In the genomic region with DNA sequence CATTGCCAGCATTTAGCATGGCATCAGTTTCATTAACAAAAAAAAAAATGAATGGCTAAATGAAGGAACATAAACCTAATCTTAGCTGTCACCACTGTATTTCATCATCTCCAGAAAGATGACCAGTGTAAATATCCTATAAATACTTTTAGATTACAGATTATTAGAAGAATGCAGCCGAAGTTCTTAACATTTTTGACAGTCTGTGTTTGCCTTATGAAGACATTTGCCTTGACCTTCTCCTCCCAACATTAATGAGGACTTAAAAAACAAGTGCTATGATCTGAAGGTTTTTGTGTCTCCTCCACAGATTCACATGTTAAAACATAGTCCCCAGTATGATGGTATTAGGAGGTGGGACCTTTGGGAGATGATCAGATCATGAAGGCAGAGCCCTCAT, we compare ENCODE assay signal across 16 cellular contexts.
A peak's percentile ranks its signal among the peaks of the same experiment; 100 is the strongest.
DNase-seq lines count a peak whose midpoint lies in the region; ATAC-seq and TF ChIP-seq lines count a peak whose summit lies in the region.
"Had no signal": no experiment of that assay in that cellular context is flagged by ENCODE, and none has a peak within 500 bp of the region (broad histone marks: within the 10 kb centered on the region; RNA-seq: fewer than 3 reads in every experiment).

No MANE protein-coding gene starts in this region.

- CTCF ChIA-PET in AG04449 (lab: Yijun Ruan, JAX): no interaction called here

- DNase-seq in AG04449 (ENCODE audit: low read depth, low spot score) (peak; percentile 41), GM23248 (peak; percentile 19), adipocyte (ENCODE audit: low read depth) (peak; percentile 21), fibroblast of villous mesenchyme (ENCODE audit: low read depth) (peak; percentile 37), transverse colon (no peak), NCI-H1105 treated with DMSO at 0.1 percent for 48 hours (lab: John Stamatoyannopoulos, UW) (no peak)
- no peak for DNase-seq in activated CD4-positive, CD25-positive, alpha-beta regulatory T cell (lab: John Stamatoyannopoulos, UW)
- DNase-seq in stimulated activated naive CD8-positive, alpha-beta T cell treated with anti-CD3 and anti-CD28 coated beads, Interleukin-15, Interleukin-2, amounts not matched to agents 100 U/mL and 50 U/mL, for 24 hours: no peak
- DNase-seq: Calu3; CD8-positive, alpha-beta T cell; H9; KBM-7; MV-4-11; Peyer's patch had no signal

- H3K9me2 ChIP-seq in GM23248 (ENCODE audit: insufficient read depth): no peaks in the 10 kb centered on the region

- no peaks in the 10 kb centered on the region for H4K20me1 ChIP-seq in GM23248 (ENCODE audit: insufficient read depth)
- H4K20me1 ChIP-seq: BLaER1 treated with 17β-estradiol and CSF1 and Interleukin-3, amounts not matched to agents 10 nM and 100 nM had no signal

- H3K4me1 ChIP-seq in GM23248 (ENCODE audit: insufficient read depth): peaks cover 18% of the 10 kb centered on the region
- H3K4me1 ChIP-seq in adipocyte (ENCODE audit: control insufficient read depth, insufficient read depth, low read length): peaks cover 10% of the 10 kb centered on the region
- no peaks in the 10 kb centered on the region for H3K4me1 ChIP-seq in transverse colon
- H3K4me1 ChIP-seq: BLaER1 treated with 17β-estradiol and CSF1 and Interleukin-3, amounts not matched to agents 10 nM and 100 nM; Peyer's patch; SJSA1 had no signal

- H3K79me2 ChIP-seq in GM23248 (ENCODE audit: insufficient read depth): no peaks in the 10 kb centered on the region

- intact Hi-C loops in transverse colon (cut with DNase I; ENCODE audit: low total_unique reads): no loop called here

- TF ChIP-seq EP300 in transverse colon (IDR thresholded peaks at IDR 0.05; ENCODE audit: low read depth): no peak

- H3K9ac ChIP-seq in GM23248 (no peak overlapping the region), adipocyte (ENCODE audit: low read length) (no peak overlapping the region)
- H3K9ac ChIP-seq: BLaER1 treated with 17β-estradiol and CSF1 and Interleukin-3, amounts not matched to agents 10 nM and 100 nM had no signal

- 0 out of 2 replicates have a peak, but pooled peaks cover 8% of the 10 kb centered on the region for H3F3A ChIP-seq in GM23248 (ENCODE audit: insufficient read depth)

- no peak for TF ChIP-seq CTCF in AG04449 (IDR thresholded peaks at IDR 0.05; ENCODE audit: insufficient read depth, low read length, missing control alignments)
- TF ChIP-seq CTCF in fibroblast of villous mesenchyme (IDR thresholded peaks at IDR 0.05; ENCODE audit: insufficient read depth, low read depth, low read length): no peak
- TF ChIP-seq CTCF in transverse colon (IDR thresholded peaks at IDR 0.05): no peak

- H3K9me3 ChIP-seq in GM23248 (ENCODE audit: low read depth) (no peaks in the 10 kb centered on the region), adipocyte (ENCODE audit: control insufficient read depth, low read length) (peaks cover 7% of the 10 kb centered on the region), transverse colon (no peaks in the 10 kb centered on the region)
- H3K9me3 ChIP-seq: Peyer's patch, SJSA1 had no signal

- 0 to 8% methylated on average over 1 of the region's 1 CpG for WGBS in GM23248 (ENCODE audit: low coverage in 1 of 2, low lambda C conversion rate in 2 of 2, missing lambda C conversion rate in 2 of 2), 2 experiments
- 42 to 70% methylated on average over 1 of the region's 1 CpG for WGBS in transverse colon (ENCODE audit: low coverage in 1 of 2), 2 donors

- no peak for TF ChIP-seq POLR2A in transverse colon (IDR thresholded peaks at IDR 0.05)

- H2AFZ ChIP-seq in GM23248: no peak overlapping the region; the same call in 1 of the 2 replicates

- peak overlapping the region; percentile 17 for H3K27ac ChIP-seq in GM23248
- no peak overlapping the region for H3K27ac ChIP-seq in transverse colon
- H3K27ac ChIP-seq: BLaER1 treated with 17β-estradiol and CSF1 and Interleukin-3, amounts not matched to agents 10 nM and 100 nM; Peyer's patch; SJSA1 had no signal

- peak overlapping the region; percentile 12 for H3K4me2 ChIP-seq in GM23248 (ENCODE audit: unreplicated experiment)
- H3K4me2 ChIP-seq: BLaER1 treated with 17β-estradiol and CSF1 and Interleukin-3, amounts not matched to agents 10 nM and 100 nM had no signal

- ATAC-seq in stimulated activated naive CD8-positive, alpha-beta T cell treated with anti-CD3 and anti-CD28 coated beads, Interleukin-15, Interleukin-2, amounts not matched to agents 100 U/mL and 50 U/mL, for 24 hours: no peak
- ATAC-seq: CD8-positive, alpha-beta T cell had no signal

- H3K36me3 ChIP-seq in GM23248 (ENCODE audit: low read depth): no peaks in the 10 kb centered on the region
- H3K36me3 ChIP-seq in adipocyte (ENCODE audit: control insufficient read depth, insufficient read depth, low read length, severe bottlenecking): no peaks in the 10 kb centered on the region
- H3K36me3 ChIP-seq in transverse colon: no peaks in the 10 kb centered on the region
- H3K36me3 ChIP-seq: BLaER1 treated with 17β-estradiol and CSF1 and Interleukin-3, amounts not matched to agents 10 nM and 100 nM; Peyer's patch; SJSA1 had no signal

- H3K27me3 ChIP-seq in GM23248 (replicated peaks; ENCODE audit: insufficient read depth) (0 out of 2 replicates have a peak, but pooled peaks cover 13% of the 10 kb centered on the region), adipocyte (replicated peaks; ENCODE audit: control insufficient read depth, insufficient read depth, low read length) (peaks cover 3% of the 10 kb centered on the region), transverse colon (no peaks in the 10 kb centered on the region)
- H3K27me3 ChIP-seq: BLaER1 treated with 17β-estradiol and CSF1 and Interleukin-3, amounts not matched to agents 10 nM and 100 nM; Peyer's patch; SJSA1 had no signal

- in situ Hi-C loops in GM23248 (cut with MboI) (no loop called here), transverse colon (cut with MboI; ENCODE audit: low pct_ligation_motif_present in 1 of 4, low pct_unique_long_range_greater_than_20kb in 1 of 4, low sequenced_read_pairs in 3 of 4) (no loop called here)

- POLR2A ChIA-PET in AG04449 (lab: Yijun Ruan, JAX): no interaction called here

- H3K4me3 ChIP-seq in AG04449 (ENCODE audit: low read depth, low read length) (no peak overlapping the region), GM23248 (no peak overlapping the region), adipocyte (ENCODE audit: low read length) (no peak overlapping the region), fibroblast of villous mesenchyme (ENCODE audit: low read depth, low read length) (no peak overlapping the region), transverse colon (no peak overlapping the region)
- H3K4me3 ChIP-seq: BLaER1 treated with 17β-estradiol and CSF1 and Interleukin-3, amounts not matched to agents 10 nM and 100 nM; Peyer's patch; SJSA1 had no signal

Comparison
In these comparisons a context has a peak if more than half of its experiments do, and no peak if none do; other contexts are left out.
1. DNase-seq: peak in AG04449 (single experiment), GM23248 (single experiment), adipocyte (single experiment) and fibroblast of villous mesenchyme (single experiment); none in activated CD4-positive, CD25-positive, alpha-beta regulatory T cell (0 of 4), transverse colon (single experiment), NCI-H1105 treated with DMSO at 0.1 percent for 48 hours (single experiment) and stimulated activated naive CD8-positive, alpha-beta T cell treated with anti-CD3 and anti-CD28 coated beads, Interleukin-15, Interleukin-2, amounts not matched to agents 100 U/mL and 50 U/mL, for 24 hours (single experiment).